In the genomic region with DNA sequence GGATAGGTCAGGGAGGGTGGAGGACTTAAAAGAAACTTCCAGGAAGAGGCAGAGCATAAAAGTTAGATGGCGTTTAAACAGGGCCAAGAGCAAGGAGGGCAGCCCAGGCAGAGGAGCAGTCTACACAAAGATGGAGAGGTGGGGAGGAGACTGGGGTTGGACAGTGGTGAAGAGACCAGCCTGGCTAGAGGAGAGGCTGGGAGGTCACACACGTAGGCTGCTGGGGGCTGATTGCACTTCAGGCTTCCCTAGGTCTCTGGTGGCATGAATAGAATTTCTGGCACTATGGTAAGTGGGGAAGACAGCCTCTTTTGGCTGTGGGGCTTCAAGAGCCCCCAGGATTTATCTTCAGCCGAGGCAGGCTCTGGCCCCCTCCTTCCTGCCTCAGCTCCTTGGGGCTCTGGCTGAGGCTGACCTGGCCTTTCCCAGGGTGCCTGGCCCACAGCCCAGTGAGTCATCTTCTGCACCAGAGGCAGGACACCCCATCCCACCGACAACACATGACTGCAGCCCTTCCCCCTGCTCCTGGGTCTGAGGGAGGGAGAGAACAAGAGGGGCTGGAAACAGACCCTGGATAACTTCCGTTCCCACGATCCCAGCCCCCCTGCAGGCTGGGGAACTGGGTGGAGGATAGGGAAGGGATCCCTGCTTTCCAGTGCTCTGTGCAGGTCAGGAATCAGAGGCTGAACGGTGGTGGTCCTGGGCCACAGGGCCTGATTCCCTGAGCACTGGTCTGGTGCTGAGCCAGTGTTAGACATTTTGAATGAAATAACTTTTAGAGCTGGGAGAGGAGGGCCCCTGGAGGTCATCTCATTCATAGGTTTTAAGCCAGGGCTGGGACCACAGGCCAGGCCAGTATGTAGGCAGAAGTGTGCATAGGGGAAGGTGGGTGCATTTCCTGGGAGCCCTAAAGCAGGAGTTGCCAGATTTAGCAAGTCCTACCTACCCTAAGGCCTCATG, we compare ENCODE assay signal across 8 cellular contexts. TPM values are rescaled to one million over a fixed set of nuclear protein-coding genes. Genes with fewer than 3 reads are reported as not detected.
A peak's percentile ranks its signal among the peaks of the same experiment; 100 is the strongest.
DNase-seq lines count a peak whose midpoint lies in the region; ATAC-seq, FAIRE-seq and TF ChIP-seq lines count a peak whose summit lies in the region.

No MANE protein-coding gene starts in this region.

- in situ Hi-C loops in K562 (cut with MboI), result loop anchor here (5.0 kb wide), 1 partner anchor 42 kb away; no protein-coding TSS in a partner anchor

- H3K9me3 ChIP-seq in K562 (replicated peaks; ENCODE audit: control insufficient read depth, insufficient read depth, low read depth, low read length), result no peaks in the 10 kb centered on the region
- no peaks in the 10 kb centered on the region for H3K9me3 ChIP-seq in thymus (ENCODE audit: control insufficient read depth)

- H3K27ac Mint-ChIP-seq in activated T-cell treated with anti-CD3 and anti-CD28 coated beads, Interleukin-2, amount 50 U/mL, for 72 hours, result no peak overlapping the region

- peak overlapping the region; percentile 7; the same call in 1 of the 2 replicates for H3K4me2 ChIP-seq in K562 (ENCODE audit: insufficient read depth, low read length)

- H3K4me1 ChIP-seq in K562 (replicated peaks in 1 of 2; ENCODE audit: control insufficient read depth in 2 of 2, insufficient read depth in 2 of 2, low read length in 2 of 2) (peaks cover 13 to 16% of the 10 kb centered on the region in 2 experiments; a peak in 4 of 5 replicates), thymus (ENCODE audit: control insufficient read depth, insufficient read depth, low read length) (no peaks in the 10 kb centered on the region)

- TF ChIP-seq EP300 in K562 (IDR thresholded peaks at IDR 0.05; ENCODE audit: low read length), result no peak

- H4K20me1 ChIP-seq in K562 (replicated peaks; ENCODE audit: control insufficient read depth, insufficient read depth, low read length), result peaks cover 7% of the 10 kb centered on the region; the same call in 1 of the 2 replicates

- peak; percentile 66 for ATAC-seq in K562
- no peak for ATAC-seq in activated T-cell treated with anti-CD3 and anti-CD28 coated beads, Interleukin-2, amount 50 U/mL, for 72 hours (replicated peaks in 1 of 2)

- no peaks in the 10 kb centered on the region for H3K36me3 Mint-ChIP-seq in activated T-cell treated with anti-CD3 and anti-CD28 coated beads, Interleukin-2, amount 50 U/mL, for 72 hours (ENCODE audit: insufficient read depth in 2 of 2)

- no TSS peak for BruUV-seq in K562 (replicated peaks; lab: Mats Ljungman, UMichigan)

- POLR2A ChIA-PET in K562 (lab: Yijun Ruan, JAX), result interaction anchor here (0.7 to 1.2 kb wide), 2 partner anchors 17 to 19 kb away, joined by 4 to 6 read pairs; no protein-coding TSS in a partner anchor

- H3K27me3 Mint-ChIP-seq in activated T-cell treated with anti-CD3 and anti-CD28 coated beads, Interleukin-2, amount 50 U/mL, for 72 hours (ENCODE audit: low read depth), result no peaks in the 10 kb centered on the region

- H3K27me3 ChIP-seq in K562 (ENCODE audit: control insufficient read depth in 2 of 2, insufficient read depth in 2 of 2, low read length in 2 of 2) (peaks cover 0 to 10% of the 10 kb centered on the region in 2 experiments; a peak in 2 of 5 replicates), layer of hippocampus (ENCODE audit: control insufficient read depth, insufficient read depth, low read length) (no peaks in the 10 kb centered on the region), thymus (ENCODE audit: control insufficient read depth, insufficient read depth) (no peaks in the 10 kb centered on the region)

- H3K36me3 ChIP-seq in K562 (ENCODE audit: control insufficient read depth, insufficient read depth, low read length), result no peaks in the 10 kb centered on the region
- no peaks in the 10 kb centered on the region for H3K36me3 ChIP-seq in thymus (ENCODE audit: control insufficient read depth, insufficient read depth)

- peak; percentile 72 for DNase-seq in HPDE6-E6E7 (ENCODE audit: extremely low spot score)
- DNase-seq in K562 (ENCODE audit: extremely low read depth in 1 of 4, low spot score in 3 of 4), result peak; percentile 70 to 77 (median 74)
- no peak for DNase-seq in activated T-cell treated with anti-CD3 and anti-CD28 coated beads, Interleukin-2, amount 50 U/mL, for 72 hours
- DNase-seq in DMS153 treated with DMSO at 0.1 percent for 48 hours (lab: John Stamatoyannopoulos, UW; ENCODE audit: unreplicated experiment), result no peak
- DNase-seq in NCI-H2081 (lab: John Stamatoyannopoulos, UW), result no peak
- DNase-seq in T-helper 1 cell, result no peak

- H3K9me3 Mint-ChIP-seq in activated T-cell treated with anti-CD3 and anti-CD28 coated beads, Interleukin-2, amount 50 U/mL, for 72 hours, result no peaks in the 10 kb centered on the region

- CTCF ChIA-PET in K562 (lab: Yijun Ruan, JAX; ENCODE audit: low intra/inter-chr PET ratio), result interaction anchor here (0.5 to 4.5 kb wide), 5 partner anchors 17 to 642 kb away, joined by 3 to 76 read pairs (median 3); partner anchors contain the start of gene ARHGEF17

- FAIRE-seq in K562 (lab: Jason Lieb, UNC), result peak; percentile 54

- H3K4me3 ChIP-seq in K562, result no peak overlapping the region
- H3K4me3 ChIP-seq in thymus (ENCODE audit: low read length), result no peak overlapping the region

- H3K27ac ChIP-seq in K562 (ENCODE audit: extremely low read depth, low read depth, low read length) (no peak overlapping the region), layer of hippocampus (ENCODE audit: low read depth, low read length) (peak overlapping the region; percentile 60), thymus (ENCODE audit: low read depth) (peak overlapping the region; percentile 2)

- WGBS in K562 (ENCODE audit: insufficient coverage, low coverage, missing lambda C conversion rate), result 18% methylated on average over 7 of the region's 7 CpGs
- WGBS in thymus, result 78% methylated on average over 7 of the region's 7 CpGs

- no peak; a peak in 2 of 4 replicates for TF ChIP-seq RAD21 in K562 (CRISPR knock-in tag; conservative IDR thresholded peaks at IDR 0.05 in 1 of 2, IDR thresholded peaks at IDR 0.05 in 1 of 2)

- H3K9ac ChIP-seq in K562 (ENCODE audit: insufficient read depth in 1 of 2, low read depth in 2 of 2, low read length in 2 of 2), result peak overlapping the region in 1 of 2 experiments; percentile 65; a peak in 1 of 4 replicates

- peak in 2 of 3 experiments; percentile 24 to 30; a peak in 3 of 6 replicates for TF ChIP-seq CTCF in K562 (IDR thresholded peaks at IDR 0.05 in 2 of 3, conservative IDR thresholded peaks at IDR 0.05 in 1 of 3; ENCODE audit: insufficient read depth in 2 of 3, low read depth in 1 of 3, low read length in 3 of 3)

- no peaks in the 10 kb centered on the region for H3K4me1 Mint-ChIP-seq in activated T-cell treated with anti-CD3 and anti-CD28 coated beads, Interleukin-2, amount 50 U/mL, for 72 hours (ENCODE audit: low read depth)

- no peaks in the 10 kb centered on the region for H3K9me1 ChIP-seq in K562 (ENCODE audit: control insufficient read depth, insufficient read depth, low read length)

- no peaks in the 10 kb centered on the region for H3K79me2 ChIP-seq in K562 (ENCODE audit: control insufficient read depth, insufficient read depth, low read length)

- intact Hi-C loops in K562 (cut with micrococcal nuclease), result loop anchor here (1.0 to 5.0 kb wide), 4 partner anchors 27 to 502 kb away; no protein-coding TSS in a partner anchor

- no peak overlapping the region for H3K4me3 Mint-ChIP-seq in activated T-cell treated with anti-CD3 and anti-CD28 coated beads, Interleukin-2, amount 50 U/mL, for 72 hours

- no peak for TF ChIP-seq POLR2A in K562 (conservative IDR thresholded peaks at IDR 0.05)

- peak overlapping the region; percentile 74 for H2AFZ ChIP-seq in K562 (ENCODE audit: low read depth, low read length)

RNA-seq across cellular contexts. Expression of gene ARHGEF17, which starts 26.4 kb away (rescaled TPM):
- total RNA-seq in K562 (2011; cell fraction: chromatin; rRNA removed; ENCODE audit: low replicate concordance), result 0.55 and 6.0 TPM in 2 replicates
- 2.4 and 4.8 TPM in 2 replicates for total RNA-seq in K562 (2011; cell fraction: nucleolus; rRNA removed)
- 1.3 and 1.6 TPM in 2 replicates for total RNA-seq in K562 (2011; cell fraction: nucleoplasm; rRNA removed)
- total RNA-seq in K562 (2014; rRNA removed) (0.09 and 0.20 TPM in 2 replicates), K562 (2014; rRNA removed; fragmentation: Illumina TruSeq; extraction: Trizol) (0.03 and 0.07 TPM in 2 replicates), K562 (2015; rRNA removed; fragmentation: Illumina TruSeq; extraction: Trizol) (0.04 and 0.23 TPM in 2 replicates), K562 (2021) (0.29 and 0.53 TPM in 2 replicates)
- polyA plus RNA-seq in K562 (2011; rRNA removed) (0.68 and 1.2 TPM in 2 replicates), K562 (2014; fragmentation: Illumina TruSeq; extraction: Trizol) (0.10 and 0.17 TPM in 2 replicates), K562 (2014; fragmentation: Nextera tagmentation; extraction: Ambion mirVana) (not detected), K562 (2014; rRNA removed) (0.09 and 0.17 TPM in 2 replicates), thymus (8.9 TPM)
- 0.96 and 2.9 TPM in 2 replicates for polyA plus RNA-seq in K562 (2011; cell fraction: cytosol; rRNA removed)
- 5.2 and 8.3 TPM in 2 replicates for polyA plus RNA-seq in K562 (2011; cell fraction: nucleus; rRNA removed)
- 0.25 and 0.31 TPM in 2 replicates for polyA plus RNA-seq in K562 (2012)
- polyA minus RNA-seq in K562 (2011; rRNA and poly(A)+ RNA removed), result 1.3 and 1.4 TPM in 2 replicates
- 0.57 and 1.4 TPM in 2 replicates for polyA minus RNA-seq in K562 (2011; cell fraction: cytosol; rRNA and poly(A)+ RNA removed)
- 3.7 and 4.0 TPM in 2 replicates for polyA minus RNA-seq in K562 (2011; cell fraction: nucleus; rRNA and poly(A)+ RNA removed)
- total RNA-seq in activated T-cell treated with anti-CD3 and anti-CD28 coated beads, Interleukin-2, amount 50 U/mL, for 72 hours, result under 1 TPM; 0.05 to 0.07 TPM

RNA-seq across cellular contexts. Expression of gene RELT, which starts 41.7 kb away (rescaled TPM):
- total RNA-seq in K562 (2011; cell fraction: chromatin; rRNA removed; ENCODE audit: low replicate concordance), result 24.0 and 79.7 TPM in 2 replicates
- total RNA-seq in K562 (2011; cell fraction: nucleolus; rRNA removed), result 52.2 and 56.9 TPM in 2 replicates
- total RNA-seq in K562 (2011; cell fraction: nucleoplasm; rRNA removed), result 38.4 and 46.9 TPM in 2 replicates
- total RNA-seq in K562 (2014; rRNA removed), result 11.2 and 13.3 TPM in 2 replicates
- total RNA-seq in K562 (2014; rRNA removed; fragmentation: Illumina TruSeq; extraction: Trizol), result 3.1 and 3.8 TPM in 2 replicates
- 9.6 and 9.8 TPM in 2 replicates for total RNA-seq in K562 (2015; rRNA removed; fragmentation: Illumina TruSeq; extraction: Trizol)
- 18.4 and 20.2 TPM in 2 replicates for total RNA-seq in K562 (2021)
- polyA plus RNA-seq in K562 (2011; rRNA removed), result 7.4 and 11.8 TPM in 2 replicates
- 11.0 and 16.5 TPM in 2 replicates for polyA plus RNA-seq in K562 (2011; cell fraction: cytosol; rRNA removed)
- 55.1 and 73.5 TPM in 2 replicates for polyA plus RNA-seq in K562 (2011; cell fraction: nucleus; rRNA removed)
- polyA plus RNA-seq in K562 (2012), result 8.7 and 14.0 TPM in 2 replicates
- 6.0 and 8.6 TPM in 2 replicates for polyA plus RNA-seq in K562 (2014; fragmentation: Illumina TruSeq; extraction: Trizol)
- polyA plus RNA-seq in K562 (2014; fragmentation: Nextera tagmentation; extraction: Ambion mirVana), result 1 to 10 TPM; 1.1 to 1.2 TPM
- 14.4 and 14.9 TPM in 2 replicates for polyA plus RNA-seq in K562 (2014; rRNA removed)
- 4.7 and 6.0 TPM in 2 replicates for polyA minus RNA-seq in K562 (2011; rRNA and poly(A)+ RNA removed)
- 7.3 and 8.5 TPM in 2 replicates for polyA minus RNA-seq in K562 (2011; cell fraction: cytosol; rRNA and poly(A)+ RNA removed)
- 18.2 and 20.5 TPM in 2 replicates for polyA minus RNA-seq in K562 (2011; cell fraction: nucleus; rRNA and poly(A)+ RNA removed)
- 9.9 TPM for polyA plus RNA-seq in thymus
- total RNA-seq in activated T-cell treated with anti-CD3 and anti-CD28 coated beads, Interleukin-2, amount 50 U/mL, for 72 hours, result 10 to 100 TPM; 17.3 to 19.6 TPM

Comparison
In these comparisons a context has a peak if more than half of its experiments do, and no peak if none do; other contexts are left out.
1. DNase-seq: peak in HPDE6-E6E7 (single experiment) and K562 (4 of 4); none in activated T-cell treated with anti-CD3 and anti-CD28 coated beads, Interleukin-2, amount 50 U/mL, for 72 hours (0 of 2), DMS153 treated with DMSO at 0.1 percent for 48 hours (single experiment), NCI-H2081 (0 of 2) and T-helper 1 cell (0 of 5).